ENCODE assay signal across 1 cellular context in the genomic region with DNA sequence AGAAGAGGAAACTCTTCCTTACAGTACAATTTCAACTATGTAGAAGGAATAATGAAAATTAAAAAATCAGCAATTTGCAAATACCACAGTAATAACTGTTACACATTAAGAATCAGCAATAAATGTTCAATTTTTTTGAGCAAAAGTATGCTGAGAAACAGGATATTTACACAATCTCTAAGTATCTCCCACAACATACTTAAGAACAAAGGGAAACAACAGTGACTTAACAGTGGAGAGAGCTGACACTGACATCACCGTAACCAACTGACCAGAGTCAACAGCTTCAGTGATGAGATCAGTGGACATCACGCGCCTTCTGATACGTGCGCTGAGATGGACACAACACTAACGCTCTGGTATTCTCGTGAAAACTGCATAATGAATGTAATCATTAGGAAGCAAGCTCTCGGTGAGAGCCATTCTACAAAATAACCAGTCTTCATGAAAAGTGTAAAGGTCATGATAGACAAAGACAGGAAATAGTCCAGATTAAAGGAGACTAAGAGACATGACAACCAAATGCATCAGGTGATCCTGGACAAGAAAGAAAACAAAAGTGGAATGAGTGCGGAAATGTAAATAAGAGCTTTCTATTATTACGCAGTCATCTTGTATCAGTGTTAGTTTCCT.
TF ChIP-seq lines count a peak whose summit lies in the region.

No MANE protein-coding gene starts in this region.

TF ChIP-seq in K562, 482 proteins besides CTCF, POLR2A, EP300 and RAD21 (continued from another document and continues in another):
- TF ChIP-seq, protein P1, sequence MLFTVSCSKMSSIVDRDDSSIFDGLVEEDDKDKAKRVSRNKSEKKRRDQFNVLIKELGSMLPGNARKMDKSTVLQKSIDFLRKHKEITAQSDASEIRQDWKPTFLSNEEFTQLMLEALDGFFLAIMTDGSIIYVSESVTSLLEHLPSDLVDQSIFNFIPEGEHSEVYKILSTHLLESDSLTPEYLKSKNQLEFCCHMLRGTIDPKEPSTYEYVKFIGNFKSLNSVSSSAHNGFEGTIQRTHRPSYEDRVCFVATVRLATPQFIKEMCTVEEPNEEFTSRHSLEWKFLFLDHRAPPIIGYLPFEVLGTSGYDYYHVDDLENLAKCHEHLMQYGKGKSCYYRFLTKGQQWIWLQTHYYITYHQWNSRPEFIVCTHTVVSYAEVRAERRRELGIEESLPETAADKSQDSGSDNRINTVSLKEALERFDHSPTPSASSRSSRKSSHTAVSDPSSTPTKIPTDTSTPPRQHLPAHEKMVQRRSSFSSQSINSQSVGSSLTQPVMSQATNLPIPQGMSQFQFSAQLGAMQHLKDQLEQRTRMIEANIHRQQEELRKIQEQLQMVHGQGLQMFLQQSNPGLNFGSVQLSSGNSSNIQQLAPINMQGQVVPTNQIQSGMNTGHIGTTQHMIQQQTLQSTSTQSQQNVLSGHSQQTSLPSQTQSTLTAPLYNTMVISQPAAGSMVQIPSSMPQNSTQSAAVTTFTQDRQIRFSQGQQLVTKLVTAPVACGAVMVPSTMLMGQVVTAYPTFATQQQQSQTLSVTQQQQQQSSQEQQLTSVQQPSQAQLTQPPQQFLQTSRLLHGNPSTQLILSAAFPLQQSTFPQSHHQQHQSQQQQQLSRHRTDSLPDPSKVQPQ (CRISPR knock-in tag; IDR thresholded peaks at IDR 0.05; ENCODE audit: borderline replicate concordance) = no peak
- TF ChIP-seq NR2C2 (CRISPR knock-in tag; IDR thresholded peaks at IDR 0.05) (no peak), NR2C2 (tag; IDR thresholded peaks at IDR 0.05) (peak; percentile 88), CC2D1A (IDR thresholded peaks at IDR 0.05) (no peak), HDAC3 (IDR thresholded peaks at IDR 0.05; ENCODE audit: borderline replicate concordance, partially characterized antibody) (no peak), XRCC3 (IDR thresholded peaks at IDR 0.05) (no peak), CEBPG (CRISPR knock-in tag; IDR thresholded peaks at IDR 0.05) (0 out of 2 replicates have a peak, but pooled peaks have one; percentile 46), CEBPG (tag; conservative IDR thresholded peaks at IDR 0.05 in 1 of 2, IDR thresholded peaks at IDR 0.05 in 1 of 2) (peak; percentile 6 to 77; a peak in 2 of 4 replicates), SMAD2 (IDR thresholded peaks at IDR 0.05; ENCODE audit: low read depth, low read length) (no peak), ZNF699 (CRISPR knock-in tag; IDR thresholded peaks at IDR 0.05; ENCODE audit: insufficient replicate concordance) (no peak), RBM39 (optimal IDR thresholded peaks at IDR 0.05; ENCODE audit: low read depth, low read length) (no peak), DMBX1 (CRISPR knock-in tag; IDR thresholded peaks at IDR 0.05; ENCODE audit: borderline replicate concordance) (0 out of 2 replicates have a peak, but pooled peaks have one; percentile 59), PTBP1 (IDR thresholded peaks at IDR 0.05; ENCODE audit: low read depth, low read length) (no peak), ASH1L (IDR thresholded peaks at IDR 0.05; ENCODE audit: borderline replicate concordance, low read depth, partially characterized antibody) (no peak), NFATC3 (IDR thresholded peaks at IDR 0.05) (peak; percentile 29; the same call in 1 of the 2 replicates), FOXK2 (conservative IDR thresholded peaks at IDR 0.05 in 1 of 2, IDR thresholded peaks at IDR 0.05 in 1 of 2; ENCODE audit: low read depth in 2 of 2) (peak; percentile 94 to 95), FIP1L1 (IDR thresholded peaks at IDR 0.05; ENCODE audit: low read depth, low read length, poor library complexity, severe bottlenecking) (no peak), BRD9 (IDR thresholded peaks at IDR 0.05; ENCODE audit: low read depth, partially characterized antibody) (peak; percentile 60), MCM2 (IDR thresholded peaks at IDR 0.05; ENCODE audit: low read depth) (no peak), EWSR1 (IDR thresholded peaks at IDR 0.05; ENCODE audit: borderline replicate concordance, low read depth, partially characterized antibody) (no peak), ZNF668 (CRISPR knock-in tag; IDR thresholded peaks at IDR 0.05) (no peak), TAF1 (IDR thresholded peaks at IDR 0.05; ENCODE audit: control insufficient read depth, extremely low read depth, insufficient read depth, low read length, severe bottlenecking) (peak; percentile 36), LARP7 (IDR thresholded peaks at IDR 0.05) (no peak), POLR2B (IDR thresholded peaks at IDR 0.05; ENCODE audit: low read depth, partially characterized antibody) (peak; percentile 42), ILK (tag; IDR thresholded peaks at IDR 0.05; ENCODE audit: borderline replicate concordance, low read depth) (no peak), ZNF431 (CRISPR knock-in tag; IDR thresholded peaks at IDR 0.05) (no peak), ZNF75A (CRISPR knock-in tag; IDR thresholded peaks at IDR 0.05) (no peak), ZNF551 (CRISPR knock-in tag; IDR thresholded peaks at IDR 0.05) (no peak), ZNF589 (CRISPR knock-in tag; IDR thresholded peaks at IDR 0.05; ENCODE audit: low read depth) (peak; percentile 81), RBBP5 (IDR thresholded peaks at IDR 0.05; ENCODE audit: borderline replicate concordance, insufficient read depth, low read length, poor library complexity, severe bottlenecking) (peak; percentile 56), ZNF41 (CRISPR knock-in tag; conservative IDR thresholded peaks at IDR 0.05) (no peak), IRF2 (CRISPR knock-in tag; IDR thresholded peaks at IDR 0.05) (no peak), CBX5 (IDR thresholded peaks at IDR 0.05; ENCODE audit: borderline replicate concordance, low read depth) (no peak), ZNF584 (CRISPR knock-in tag; IDR thresholded peaks at IDR 0.05; ENCODE audit: low read depth) (peak; percentile 84; the same call in 1 of the 2 replicates), NFRKB (IDR thresholded peaks at IDR 0.05; ENCODE audit: low read depth) (no peak; the same call in 1 of the 2 replicates), CCNT2 (IDR thresholded peaks at IDR 0.05; ENCODE audit: borderline replicate concordance, extremely low read depth, insufficient read length, low read depth, low read length) (no peak), MAZ (CRISPR knock-in tag; conservative IDR thresholded peaks at IDR 0.05 in 1 of 2, IDR thresholded peaks at IDR 0.05 in 1 of 2) (no peak; a peak in 1 of 4 replicates), ZNF140 (CRISPR knock-in tag; IDR thresholded peaks at IDR 0.05) (no peak), NCOA1 (IDR thresholded peaks at IDR 0.05; ENCODE audit: low read depth) (peak; percentile 90), HIVEP1 (CRISPR knock-in tag; IDR thresholded peaks at IDR 0.05) (no peak)
- TF ChIP-seq, protein P2, sequence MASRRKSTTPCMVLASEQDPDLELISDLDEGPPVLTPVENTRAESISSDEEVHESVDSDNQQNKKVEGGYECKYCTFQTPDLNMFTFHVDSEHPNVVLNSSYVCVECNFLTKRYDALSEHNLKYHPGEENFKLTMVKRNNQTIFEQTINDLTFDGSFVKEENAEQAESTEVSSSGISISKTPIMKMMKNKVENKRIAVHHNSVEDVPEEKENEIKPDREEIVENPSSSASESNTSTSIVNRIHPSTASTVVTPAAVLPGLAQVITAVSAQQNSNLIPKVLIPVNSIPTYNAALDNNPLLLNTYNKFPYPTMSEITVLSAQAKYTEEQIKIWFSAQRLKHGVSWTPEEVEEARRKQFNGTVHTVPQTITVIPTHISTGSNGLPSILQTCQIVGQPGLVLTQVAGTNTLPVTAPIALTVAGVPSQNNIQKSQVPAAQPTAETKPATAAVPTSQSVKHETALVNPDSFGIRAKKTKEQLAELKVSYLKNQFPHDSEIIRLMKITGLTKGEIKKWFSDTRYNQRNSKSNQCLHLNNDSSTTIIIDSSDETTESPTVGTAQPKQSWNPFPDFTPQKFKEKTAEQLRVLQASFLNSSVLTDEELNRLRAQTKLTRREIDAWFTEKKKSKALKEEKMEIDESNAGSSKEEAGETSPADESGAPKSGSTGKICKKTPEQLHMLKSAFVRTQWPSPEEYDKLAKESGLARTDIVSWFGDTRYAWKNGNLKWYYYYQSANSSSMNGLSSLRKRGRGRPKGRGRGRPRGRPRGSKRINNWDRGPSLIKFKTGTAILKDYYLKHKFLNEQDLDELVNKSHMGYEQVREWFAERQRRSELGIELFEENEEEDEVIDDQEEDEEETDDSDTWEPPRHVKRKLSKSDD (conservative IDR thresholded peaks at IDR 0.05; ENCODE audit: low read length) = no peak
- TF ChIP-seq, protein P3, sequence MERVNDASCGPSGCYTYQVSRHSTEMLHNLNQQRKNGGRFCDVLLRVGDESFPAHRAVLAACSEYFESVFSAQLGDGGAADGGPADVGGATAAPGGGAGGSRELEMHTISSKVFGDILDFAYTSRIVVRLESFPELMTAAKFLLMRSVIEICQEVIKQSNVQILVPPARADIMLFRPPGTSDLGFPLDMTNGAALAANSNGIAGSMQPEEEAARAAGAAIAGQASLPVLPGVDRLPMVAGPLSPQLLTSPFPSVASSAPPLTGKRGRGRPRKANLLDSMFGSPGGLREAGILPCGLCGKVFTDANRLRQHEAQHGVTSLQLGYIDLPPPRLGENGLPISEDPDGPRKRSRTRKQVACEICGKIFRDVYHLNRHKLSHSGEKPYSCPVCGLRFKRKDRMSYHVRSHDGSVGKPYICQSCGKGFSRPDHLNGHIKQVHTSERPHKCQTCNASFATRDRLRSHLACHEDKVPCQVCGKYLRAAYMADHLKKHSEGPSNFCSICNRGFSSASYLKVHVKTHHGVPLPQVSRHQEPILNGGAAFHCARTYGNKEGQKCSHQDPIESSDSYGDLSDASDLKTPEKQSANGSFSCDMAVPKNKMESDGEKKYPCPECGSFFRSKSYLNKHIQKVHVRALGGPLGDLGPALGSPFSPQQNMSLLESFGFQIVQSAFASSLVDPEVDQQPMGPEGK (CRISPR knock-in tag; IDR thresholded peaks at IDR 0.05; ENCODE audit: borderline replicate concordance) = no peak
- TF ChIP-seq, protein P4, sequence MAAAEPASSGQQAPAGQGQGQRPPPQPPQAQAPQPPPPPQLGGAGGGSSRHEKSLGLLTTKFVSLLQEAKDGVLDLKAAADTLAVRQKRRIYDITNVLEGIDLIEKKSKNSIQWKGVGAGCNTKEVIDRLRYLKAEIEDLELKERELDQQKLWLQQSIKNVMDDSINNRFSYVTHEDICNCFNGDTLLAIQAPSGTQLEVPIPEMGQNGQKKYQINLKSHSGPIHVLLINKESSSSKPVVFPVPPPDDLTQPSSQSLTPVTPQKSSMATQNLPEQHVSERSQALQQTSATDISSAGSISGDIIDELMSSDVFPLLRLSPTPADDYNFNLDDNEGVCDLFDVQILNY (CRISPR knock-in tag; IDR thresholded peaks at IDR 0.05) = no peak
- TF ChIP-seq, protein P5, sequence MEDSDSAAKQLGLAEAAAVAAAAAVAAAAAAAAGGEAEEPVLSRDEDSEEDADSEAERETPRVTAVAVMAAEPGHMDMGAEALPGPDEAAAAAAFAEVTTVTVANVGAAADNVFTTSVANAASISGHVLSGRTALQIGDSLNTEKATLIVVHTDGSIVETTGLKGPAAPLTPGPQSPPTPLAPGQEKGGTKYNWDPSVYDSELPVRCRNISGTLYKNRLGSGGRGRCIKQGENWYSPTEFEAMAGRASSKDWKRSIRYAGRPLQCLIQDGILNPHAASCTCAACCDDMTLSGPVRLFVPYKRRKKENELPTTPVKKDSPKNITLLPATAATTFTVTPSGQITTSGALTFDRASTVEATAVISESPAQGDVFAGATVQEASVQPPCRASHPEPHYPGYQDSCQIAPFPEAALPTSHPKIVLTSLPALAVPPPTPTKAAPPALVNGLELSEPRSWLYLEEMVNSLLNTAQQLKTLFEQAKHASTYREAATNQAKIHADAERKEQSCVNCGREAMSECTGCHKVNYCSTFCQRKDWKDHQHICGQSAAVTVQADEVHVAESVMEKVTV (CRISPR knock-in tag; IDR thresholded peaks at IDR 0.05) = no peak
- TF ChIP-seq, protein P6, sequence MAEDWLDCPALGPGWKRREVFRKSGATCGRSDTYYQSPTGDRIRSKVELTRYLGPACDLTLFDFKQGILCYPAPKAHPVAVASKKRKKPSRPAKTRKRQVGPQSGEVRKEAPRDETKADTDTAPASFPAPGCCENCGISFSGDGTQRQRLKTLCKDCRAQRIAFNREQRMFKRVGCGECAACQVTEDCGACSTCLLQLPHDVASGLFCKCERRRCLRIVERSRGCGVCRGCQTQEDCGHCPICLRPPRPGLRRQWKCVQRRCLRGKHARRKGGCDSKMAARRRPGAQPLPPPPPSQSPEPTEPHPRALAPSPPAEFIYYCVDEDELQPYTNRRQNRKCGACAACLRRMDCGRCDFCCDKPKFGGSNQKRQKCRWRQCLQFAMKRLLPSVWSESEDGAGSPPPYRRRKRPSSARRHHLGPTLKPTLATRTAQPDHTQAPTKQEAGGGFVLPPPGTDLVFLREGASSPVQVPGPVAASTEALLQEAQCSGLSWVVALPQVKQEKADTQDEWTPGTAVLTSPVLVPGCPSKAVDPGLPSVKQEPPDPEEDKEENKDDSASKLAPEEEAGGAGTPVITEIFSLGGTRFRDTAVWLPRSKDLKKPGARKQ (CRISPR knock-in tag; IDR thresholded peaks at IDR 0.05) = no peak
- TF ChIP-seq, protein P7, sequence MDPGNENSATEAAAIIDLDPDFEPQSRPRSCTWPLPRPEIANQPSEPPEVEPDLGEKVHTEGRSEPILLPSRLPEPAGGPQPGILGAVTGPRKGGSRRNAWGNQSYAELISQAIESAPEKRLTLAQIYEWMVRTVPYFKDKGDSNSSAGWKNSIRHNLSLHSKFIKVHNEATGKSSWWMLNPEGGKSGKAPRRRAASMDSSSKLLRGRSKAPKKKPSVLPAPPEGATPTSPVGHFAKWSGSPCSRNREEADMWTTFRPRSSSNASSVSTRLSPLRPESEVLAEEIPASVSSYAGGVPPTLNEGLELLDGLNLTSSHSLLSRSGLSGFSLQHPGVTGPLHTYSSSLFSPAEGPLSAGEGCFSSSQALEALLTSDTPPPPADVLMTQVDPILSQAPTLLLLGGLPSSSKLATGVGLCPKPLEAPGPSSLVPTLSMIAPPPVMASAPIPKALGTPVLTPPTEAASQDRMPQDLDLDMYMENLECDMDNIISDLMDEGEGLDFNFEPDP (CRISPR knock-in tag; IDR thresholded peaks at IDR 0.05) = no peak
- TF ChIP-seq, protein P8, sequence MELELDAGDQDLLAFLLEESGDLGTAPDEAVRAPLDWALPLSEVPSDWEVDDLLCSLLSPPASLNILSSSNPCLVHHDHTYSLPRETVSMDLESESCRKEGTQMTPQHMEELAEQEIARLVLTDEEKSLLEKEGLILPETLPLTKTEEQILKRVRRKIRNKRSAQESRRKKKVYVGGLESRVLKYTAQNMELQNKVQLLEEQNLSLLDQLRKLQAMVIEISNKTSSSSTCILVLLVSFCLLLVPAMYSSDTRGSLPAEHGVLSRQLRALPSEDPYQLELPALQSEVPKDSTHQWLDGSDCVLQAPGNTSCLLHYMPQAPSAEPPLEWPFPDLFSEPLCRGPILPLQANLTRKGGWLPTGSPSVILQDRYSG (tag; conservative IDR thresholded peaks at IDR 0.05; ENCODE audit: low read depth) = peak; percentile 71
- TF ChIP-seq, protein P9, sequence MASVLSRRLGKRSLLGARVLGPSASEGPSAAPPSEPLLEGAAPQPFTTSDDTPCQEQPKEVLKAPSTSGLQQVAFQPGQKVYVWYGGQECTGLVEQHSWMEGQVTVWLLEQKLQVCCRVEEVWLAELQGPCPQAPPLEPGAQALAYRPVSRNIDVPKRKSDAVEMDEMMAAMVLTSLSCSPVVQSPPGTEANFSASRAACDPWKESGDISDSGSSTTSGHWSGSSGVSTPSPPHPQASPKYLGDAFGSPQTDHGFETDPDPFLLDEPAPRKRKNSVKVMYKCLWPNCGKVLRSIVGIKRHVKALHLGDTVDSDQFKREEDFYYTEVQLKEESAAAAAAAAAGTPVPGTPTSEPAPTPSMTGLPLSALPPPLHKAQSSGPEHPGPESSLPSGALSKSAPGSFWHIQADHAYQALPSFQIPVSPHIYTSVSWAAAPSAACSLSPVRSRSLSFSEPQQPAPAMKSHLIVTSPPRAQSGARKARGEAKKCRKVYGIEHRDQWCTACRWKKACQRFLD (CRISPR knock-in tag; IDR thresholded peaks at IDR 0.05) = peak; percentile 73
